In genomic region chr14:50002926-50003212, GRCh38 we compare ENCODE assay signal across 8 cellular contexts.
A peak's percentile ranks its signal among the peaks of the same experiment; 100 is the strongest.
DNase-seq lines count a peak whose midpoint lies in the region; ATAC-seq and TF ChIP-seq lines count a peak whose summit lies in the region.

No MANE protein-coding gene starts in this region.

- H3K27me3 Mint-ChIP-seq in brain (peaks cover 27% of the 10 kb centered on the region), memory B cell (no peaks in the 10 kb centered on the region)

- TF ChIP-seq CTCF in cardiac muscle cell (IDR thresholded peaks at IDR 0.05; ENCODE audit: low read depth, low read length) (no peak), brain (conservative IDR thresholded peaks at IDR 0.05) (no peak), upper lobe of left lung (IDR thresholded peaks at IDR 0.05) (no peak), GM13977 (IDR thresholded peaks at IDR 0.05; ENCODE audit: extremely low read depth, insufficient read depth, missing control alignments) (no peak)

- H3K4me3 Mint-ChIP-seq in brain: peak overlapping the region; percentile 74 to 85 (median 76)
- peak overlapping the region; percentile 88 for H3K4me3 Mint-ChIP-seq in memory B cell

- in situ Hi-C loops in GM13977 (cut with MboI; ENCODE audit: low pct_unique_long_range_greater_than_20kb, low sequenced_read_pairs, unreplicated experiment): no loop called here

- H3K4me3 ChIP-seq in cardiac muscle cell (peak overlapping the region; percentile 38), upper lobe of left lung (peak overlapping the region; percentile 15 to 61 (median 54))

- H3K9me3 ChIP-seq in cardiac muscle cell (ENCODE audit: low read depth) (no peaks in the 10 kb centered on the region), upper lobe of left lung (no peaks in the 10 kb centered on the region)

- H3K36me3 Mint-ChIP-seq in brain (no peaks in the 10 kb centered on the region), memory B cell (peaks cover 2% of the 10 kb centered on the region)

- H3K27ac Mint-ChIP-seq in brain (peak overlapping the region in 3 of 5 experiments; percentile 16 to 97 (median 72)), memory B cell (peak overlapping the region; percentile 98)

- ATAC-seq in left ventricle myocardium superior (no peak), memory B cell (ENCODE audit: low read depth) (no peak), upper lobe of left lung (ENCODE audit: low FRiP score in 2 of 2) (no peak), HG03354 (IDR thresholded peaks at IDR 0.05; ENCODE audit: poor library complexity, severe bottlenecking, unreplicated experiment) (no peak)

- H3K4me1 Mint-ChIP-seq in brain (peaks cover 44% of the 10 kb centered on the region), memory B cell (peaks cover 47% of the 10 kb centered on the region)

- intact Hi-C loops in left ventricle myocardium superior (cut with micrococcal nuclease): loop anchor here (10.0 kb wide), 1 partner anchor 102 kb away; no protein-coding TSS in a partner anchor

- no peak overlapping the region for H3K27ac ChIP-seq in cardiac muscle cell
- peak overlapping the region; percentile 84 to 91 (median 85) for H3K27ac ChIP-seq in upper lobe of left lung

- WGBS in upper lobe of left lung, 2 donors: 13 to 33% methylated on average over 6 to 7 of the region's 7 CpGs

- TF ChIP-seq EP300 in upper lobe of left lung (IDR thresholded peaks at IDR 0.05): no peak

- H3K27me3 ChIP-seq in cardiac muscle cell (peaks cover 10% of the 10 kb centered on the region), upper lobe of left lung (no peaks in the 10 kb centered on the region)

- H3K4me1 ChIP-seq in cardiac muscle cell (ENCODE audit: low read depth): peaks cover 35% of the 10 kb centered on the region
- H3K4me1 ChIP-seq in upper lobe of left lung: peaks cover 45 to 60% (median 47%) of the 10 kb centered on the region in 4 donors

- no peak for DNase-seq in cardiac muscle cell (ENCODE audit: low read depth in 1 of 2, low spot score in 1 of 2)
- DNase-seq in left ventricle myocardium superior: no peak
- no peak for DNase-seq in memory B cell (ENCODE audit: low spot score in 2 of 2)
- no peak for DNase-seq in upper lobe of left lung
- DNase-seq in mucosa of gallbladder (ENCODE audit: low spot score): no peak
- DNase-seq in GM13977 (ENCODE audit: low spot score): no peak

- H3K9me3 Mint-ChIP-seq in brain: peaks cover 0 to 5% (median 0%) of the 10 kb centered on the region in 5 experiments
- H3K9me3 Mint-ChIP-seq in memory B cell: no peaks in the 10 kb centered on the region

- no peak for TF ChIP-seq POLR2A in upper lobe of left lung (IDR thresholded peaks at IDR 0.05)

- H3K36me3 ChIP-seq in cardiac muscle cell (no peaks in the 10 kb centered on the region), upper lobe of left lung (no peaks in the 10 kb centered on the region)
